ENCODE assay signal across 30 cellular contexts in genomic region chr1:35587736-35588135, GRCh38. TPM values are rescaled to one million over a fixed set of nuclear protein-coding genes. Genes with fewer than 3 reads are reported as not detected.
"Had no signal": no experiment of that assay in that cellular context is flagged by ENCODE, and none has a peak within 500 bp of the region (broad histone marks: within the 10 kb centered on the region; RNA-seq: fewer than 3 reads in every experiment).

No MANE protein-coding gene starts in this region.

- H3K27me3 Mint-ChIP-seq: activated B cell treated with CpG ODN at 0.5 μM for 24 hours; activated CD4-positive, alpha-beta memory T cell treated with anti-CD3 and anti-CD28 coated beads, Interleukin-2, amount 10 ng/mL, durations not matched to agents 7 days and 5 days; T-cell had no signal

- H3K27ac ChIP-seq: adrenal gland, body of pancreas, breast epithelium, KMS-11, SJSA1, VCaP had no signal

- H3K4me1 ChIP-seq: adrenal gland, body of pancreas, breast epithelium, SJSA1 had no signal

- H3K4me3 Mint-ChIP-seq: activated B cell treated with CpG ODN at 0.5 μM for 24 hours; activated CD4-positive, alpha-beta memory T cell treated with anti-CD3 and anti-CD28 coated beads, Interleukin-2, amount 10 ng/mL, durations not matched to agents 7 days and 5 days; activated T-cell treated with anti-CD3 and anti-CD28 coated beads, Interleukin-2, amount 50 U/mL, for 4 hours; activated T-helper 1 cell treated with anti-CD3 and anti-CD28 coated beads, Interleukin-12 subunit alpha, Interleukin-12 subunit beta, Interleukin-2, Interleukin-4 antibody, amounts not matched to agents 30 ng/mL and 10 ng/mL and 1 ng/mL, durations not matched to agents 14 hours and 24 hours and 36 hours; T-cell had no signal

- H3K4me2 ChIP-seq: KMS-11, SK-N-SH had no signal

- H3K27me3 ChIP-seq: adrenal gland, body of pancreas, breast epithelium, SJSA1 had no signal

- H3K4me1 Mint-ChIP-seq: activated B cell treated with CpG ODN at 0.5 μM for 24 hours had no signal

- H3K9me3 ChIP-seq: adrenal gland, body of pancreas, breast epithelium, SJSA1, SK-N-SH had no signal

- H3K9me3 Mint-ChIP-seq: activated B cell treated with CpG ODN at 0.5 μM for 24 hours; activated CD4-positive, alpha-beta memory T cell treated with anti-CD3 and anti-CD28 coated beads, Interleukin-2, amount 10 ng/mL, durations not matched to agents 7 days and 5 days; activated T-cell treated with anti-CD3 and anti-CD28 coated beads, Interleukin-2, amount 50 U/mL, for 4 hours; activated T-helper 1 cell treated with anti-CD3 and anti-CD28 coated beads, Interleukin-12 subunit alpha, Interleukin-12 subunit beta, Interleukin-2, Interleukin-4 antibody, amounts not matched to agents 30 ng/mL and 10 ng/mL and 1 ng/mL, durations not matched to agents 14 hours and 24 hours and 36 hours; T-cell had no signal

- ATAC-seq: activated T-cell treated with anti-CD3 and anti-CD28 coated beads, Interleukin-2, amount 50 U/mL, for 4 hours; body of pancreas; Panc1; T-cell had no signal

- DNase-seq: activated B cell treated with CpG ODN at 0.5 μM for 24 hours; activated CD4-positive, alpha-beta memory T cell treated with anti-CD3 and anti-CD28 coated beads, Interleukin-2, amount 10 ng/mL, durations not matched to agents 7 days and 5 days; activated CD4-positive, alpha-beta T cell treated with anti-CD3 and anti-CD28 coated beads for 48 hours; activated CD4-positive, CD25-positive, alpha-beta regulatory T cell treated with anti-CD3 and anti-CD28 coated beads, Interleukin-2, amount 50 U/mL, for 72 hours; activated CD8-positive, alpha-beta memory T cell treated with anti-CD3 and anti-CD28 coated beads for 24 hours; activated naive CD4-positive, alpha-beta T cell; activated naive CD4-positive, alpha-beta T cell treated with anti-CD3 and anti-CD28 coated beads, Interleukin-2, amount 50 U/mL, for 16 hours; activated T-cell treated with anti-CD3 and anti-CD28 coated beads, Interleukin-2, amount 50 U/mL, for 4 hours; adrenal gland; body of pancreas; caudate nucleus; MM.1S; MV-4-11; NCI-H1092; NCI-H1436 treated with DMSO at 0.1 percent for 48 hours; NCI-H1694 treated with DMSO at 0.1 percent for 48 hours; NCI-H2029; NCI-H345; NCI-H524 treated with DMSO at 0.1 percent for 48 hours; SHP77 treated with DMSO at 0.1 percent for 48 hours; SK-N-SH; T-cell; T-helper 2 cell; T-helper 9 cell had no signal

- H3K36me3 ChIP-seq: adrenal gland, breast epithelium, SJSA1 had no signal

- H3K27ac Mint-ChIP-seq: activated B cell treated with CpG ODN at 0.5 μM for 24 hours; activated CD4-positive, alpha-beta memory T cell treated with anti-CD3 and anti-CD28 coated beads, Interleukin-2, amount 10 ng/mL, durations not matched to agents 7 days and 5 days; activated T-helper 1 cell treated with anti-CD3 and anti-CD28 coated beads, Interleukin-12 subunit alpha, Interleukin-12 subunit beta, Interleukin-2, Interleukin-4 antibody, amounts not matched to agents 30 ng/mL and 10 ng/mL and 1 ng/mL, durations not matched to agents 14 hours and 24 hours and 36 hours; T-cell had no signal

- H3K4me3 ChIP-seq: adrenal gland, body of pancreas, breast epithelium, SJSA1 had no signal

RNA-seq across cellular contexts. Expression of gene TFAP2E, which starts 14.6 kb away (rescaled TPM):
- total RNA-seq: body of pancreas, SJSA1 had no signal
